ENCODE assay signal across 1 cellular context in the genomic region with DNA sequence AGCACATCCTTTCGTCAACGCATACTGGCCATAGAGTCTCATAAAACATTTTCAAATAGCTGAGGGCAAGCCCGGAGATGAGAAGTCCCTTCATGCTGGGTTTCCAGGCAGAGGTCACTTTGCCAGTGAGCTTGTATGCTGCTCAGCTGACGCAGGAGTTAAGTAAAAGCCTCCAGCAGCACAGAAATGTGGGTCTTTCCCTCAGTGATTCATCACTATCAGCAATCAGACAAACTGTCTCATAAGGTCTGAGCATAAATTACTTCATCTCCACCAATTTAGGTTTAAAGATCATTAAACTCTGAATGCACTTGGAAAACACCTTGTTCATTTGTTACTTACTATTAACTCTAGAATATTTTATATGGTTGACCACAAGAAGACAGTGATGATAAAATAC.
TF ChIP-seq lines count a peak whose summit lies in the region.

No MANE protein-coding gene starts in this region.

TF ChIP-seq in GM12878, 131 proteins besides CTCF, POLR2A, EP300 and RAD21 (continued from another document):
- TF ChIP-seq, protein P1, sequence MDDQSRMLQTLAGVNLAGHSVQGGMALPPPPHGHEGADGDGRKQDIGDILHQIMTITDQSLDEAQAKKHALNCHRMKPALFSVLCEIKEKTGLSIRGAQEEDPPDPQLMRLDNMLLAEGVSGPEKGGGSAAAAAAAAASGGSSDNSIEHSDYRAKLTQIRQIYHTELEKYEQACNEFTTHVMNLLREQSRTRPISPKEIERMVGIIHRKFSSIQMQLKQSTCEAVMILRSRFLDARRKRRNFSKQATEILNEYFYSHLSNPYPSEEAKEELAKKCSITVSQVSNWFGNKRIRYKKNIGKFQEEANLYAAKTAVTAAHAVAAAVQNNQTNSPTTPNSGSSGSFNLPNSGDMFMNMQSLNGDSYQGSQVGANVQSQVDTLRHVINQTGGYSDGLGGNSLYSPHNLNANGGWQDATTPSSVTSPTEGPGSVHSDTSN (IDR thresholded peaks at IDR 0.05; ENCODE audit: insufficient replicate concordance, low read depth, low read length) = peak; percentile 46
- TF ChIP-seq NR2F1 (conservative IDR thresholded peaks at IDR 0.05) = peak; percentile 54; the same call in 1 of the 2 replicates
- TF ChIP-seq PKNOX1 (IDR thresholded peaks at IDR 0.05) = peak; percentile 28; the same call in 1 of the 2 replicates
